ENCODE assay signal across 8 cellular contexts in genomic region chr19:44890366-44891015, GRCh38. TPM values are rescaled to one million over a fixed set of nuclear protein-coding genes. Genes with fewer than 3 reads are reported as not detected.
DNase-seq lines count a peak whose midpoint lies in the region; ATAC-seq and TF ChIP-seq lines count a peak whose summit lies in the region.

No MANE protein-coding gene starts in this region.

- peak overlapping the region; percentile 59 for H3K4me3 ChIP-seq in epithelial cell of proximal tubule (ENCODE audit: low read depth, low read length)

- peak; percentile 100 for DNase-seq in DMS153 treated with DMSO at 0.1 percent for 48 hours (lab: John Stamatoyannopoulos, UW; ENCODE audit: unreplicated experiment)
- peak; percentile 100 for DNase-seq in NCI-H524 treated with DMSO at 0.1 percent for 48 hours (lab: John Stamatoyannopoulos, UW)
- peak; percentile 100 for DNase-seq in activated CD4-positive, alpha-beta T cell treated with anti-CD3 and anti-CD28 coated beads, Interleukin-2, amount 50 U/mL, for 48 hours
- DNase-seq in epithelial cell of proximal tubule (ENCODE audit: low read depth), result peak; percentile 96
- DNase-seq in midbrain (lab: John Stamatoyannopoulos, UW), result peak; percentile 100

- H3K27ac ChIP-seq in temporal lobe (ENCODE audit: low read depth, low read length), result peak overlapping the region; percentile 87

- TF ChIP-seq CTCF in epithelial cell of proximal tubule (conservative IDR thresholded peaks at IDR 0.05; ENCODE audit: low read depth, low read length), result no peak

- ATAC-seq in GM19455 (IDR thresholded peaks at IDR 0.05; ENCODE audit: unreplicated experiment) (peak; percentile 83), HG03558 (IDR thresholded peaks at IDR 0.05; ENCODE audit: extremely low read depth, unreplicated experiment) (peak; percentile 69)

RNA-seq across cellular contexts. Expression of gene TOMM40, which starts 0.6 kb away (rescaled TPM):
- total RNA-seq in epithelial cell of proximal tubule (99.1 and 229 TPM in 2 replicates), temporal lobe (18.2 TPM)

RNA-seq across cellular contexts. Expression of gene APOE, which starts 15.1 kb away (rescaled TPM):
- total RNA-seq in epithelial cell of proximal tubule (5.9 and 46.2 TPM in 2 replicates), temporal lobe (73.5 TPM)

RNA-seq across cellular contexts. Expression of gene APOC1, which starts 23.9 kb away (rescaled TPM):
- total RNA-seq in epithelial cell of proximal tubule (11.4 and 12.3 TPM in 2 replicates), temporal lobe (3.4 TPM)

RNA-seq across cellular contexts. Expression of gene NECTIN2, which starts 44.4 kb away (rescaled TPM):
- total RNA-seq in epithelial cell of proximal tubule (216 and 264 TPM in 2 replicates), temporal lobe (19.4 TPM)

RNA-seq across cellular contexts. Expression of gene APOC4, which starts 51.5 kb away (rescaled TPM):
- total RNA-seq in epithelial cell of proximal tubule (not detected in 2 replicates), temporal lobe (not detected)

Comparison
In these comparisons a context has a peak if more than half of its experiments do, and no peak if none do; other contexts are left out.
1. Peak in every context shown above with its lines: DNase-seq, ATAC-seq, H3K4me3 ChIP-seq and H3K27ac ChIP-seq.